ENCODE assay signal across 13 cellular contexts in genomic region chr20:64109831-64110391, GRCh38. TPM values are rescaled to one million over a fixed set of nuclear protein-coding genes. Genes with fewer than 3 reads are reported as not detected.
DNase-seq lines count a peak whose midpoint lies in the region; ATAC-seq and TF ChIP-seq lines count a peak whose summit lies in the region.
"Had no signal": no experiment of that assay in that cellular context is flagged by ENCODE, and none has a peak within 500 bp of the region (broad histone marks: within the 10 kb centered on the region; RNA-seq: fewer than 3 reads in every experiment).

No MANE protein-coding gene starts in this region.

- DNase-seq in Right ventricle myocardium superior (peak; percentile 21), left cardiac atrium (no peak), lower lobe of right lung (peak; percentile 20), upper lobe of right lung (peak; percentile 63)
- DNase-seq: activated naive CD8-positive, alpha-beta T cell treated with anti-CD3 and anti-CD28 coated beads, Interleukin-2, amount 50 U/mL, for 24 hours; DND-41; MG63; NCI-H2081; SHP77 treated with DMSO at 0.1 percent for 48 hours had no signal

- TF ChIP-seq CTCF in lower lobe of right lung (IDR thresholded peaks at IDR 0.05) (no peak), upper lobe of right lung (IDR thresholded peaks at IDR 0.05) (no peak)

- H3K36me3 ChIP-seq in lower lobe of right lung (no peaks in the 10 kb centered on the region), upper lobe of right lung (no peaks in the 10 kb centered on the region)
- H3K36me3 ChIP-seq: gastroesophageal sphincter, MG63 had no signal

- no peak overlapping the region for H3K4me3 ChIP-seq in lower lobe of right lung
- H3K4me3 ChIP-seq in upper lobe of right lung, result no peak overlapping the region
- H3K4me3 ChIP-seq: gastroesophageal sphincter, MG63 had no signal

- H3K27me3 ChIP-seq in lower lobe of right lung (ENCODE audit: low read depth), result no peaks in the 10 kb centered on the region
- no peaks in the 10 kb centered on the region for H3K27me3 ChIP-seq in upper lobe of right lung
- H3K27me3 ChIP-seq: MG63 had no signal

- H3K4me3 Mint-ChIP-seq in stimulated activated memory B cell treated with anti-CD40 and anti-IgM and Interleukin-4, amounts not matched to agents 10 μg/mL and 1 μg/mL and 100 μg/mL, for 72 hours, result no peak overlapping the region
- H3K4me3 Mint-ChIP-seq: activated naive CD8-positive, alpha-beta T cell treated with anti-CD3 and anti-CD28 coated beads, Interleukin-2, amount 50 U/mL, for 24 hours; B cell had no signal

- no peaks in the 10 kb centered on the region for H3K4me1 ChIP-seq in lower lobe of right lung
- no peaks in the 10 kb centered on the region for H3K4me1 ChIP-seq in upper lobe of right lung
- H3K4me1 ChIP-seq: gastroesophageal sphincter had no signal

- peaks cover 55% of the 10 kb centered on the region for H3K4me1 Mint-ChIP-seq in stimulated activated memory B cell treated with anti-CD40 and anti-IgM and Interleukin-4, amounts not matched to agents 10 μg/mL and 1 μg/mL and 100 μg/mL, for 72 hours

- H3K27me3 Mint-ChIP-seq in stimulated activated memory B cell treated with anti-CD40 and anti-IgM and Interleukin-4, amounts not matched to agents 10 μg/mL and 1 μg/mL and 100 μg/mL, for 72 hours, result no peaks in the 10 kb centered on the region
- H3K27me3 Mint-ChIP-seq: activated naive CD8-positive, alpha-beta T cell treated with anti-CD3 and anti-CD28 coated beads, Interleukin-2, amount 50 U/mL, for 24 hours; B cell had no signal

- no peaks in the 10 kb centered on the region for H3K36me3 Mint-ChIP-seq in stimulated activated memory B cell treated with anti-CD40 and anti-IgM and Interleukin-4, amounts not matched to agents 10 μg/mL and 1 μg/mL and 100 μg/mL, for 72 hours

- H3K27ac ChIP-seq in lower lobe of right lung (no peak overlapping the region), upper lobe of right lung (no peak overlapping the region)
- H3K27ac ChIP-seq: gastroesophageal sphincter had no signal

- H3K9me3 ChIP-seq in lower lobe of right lung, result no peaks in the 10 kb centered on the region
- no peaks in the 10 kb centered on the region for H3K9me3 ChIP-seq in upper lobe of right lung
- H3K9me3 ChIP-seq: gastroesophageal sphincter, MG63 had no signal

- no peaks in the 10 kb centered on the region for H3K9me3 Mint-ChIP-seq in stimulated activated memory B cell treated with anti-CD40 and anti-IgM and Interleukin-4, amounts not matched to agents 10 μg/mL and 1 μg/mL and 100 μg/mL, for 72 hours
- H3K9me3 Mint-ChIP-seq: activated naive CD8-positive, alpha-beta T cell treated with anti-CD3 and anti-CD28 coated beads, Interleukin-2, amount 50 U/mL, for 24 hours had no signal

- intact Hi-C loops in Right ventricle myocardium superior (cut with DNase I) (loop anchor here (10.0 kb wide), 1 partner anchor 65 kb away; the partner anchor contains the start of gene SOX18), left cardiac atrium (cut with DNase I) (no loop called here), lower lobe of right lung (cut with DNase I) (no loop called here), upper lobe of right lung (cut with DNase I) (no loop called here)

- no peak for ATAC-seq in Right ventricle myocardium superior (ENCODE audit: poor library complexity)
- no peak for ATAC-seq in left cardiac atrium
- ATAC-seq in lower lobe of right lung, result no peak
- ATAC-seq in upper lobe of right lung, result no peak
- ATAC-seq in GM18907 (IDR thresholded peaks at IDR 0.05; ENCODE audit: unreplicated experiment), result no peak
- ATAC-seq in stimulated activated memory B cell treated with anti-CD40 and anti-IgM and Interleukin-4, amounts not matched to agents 10 μg/mL and 1 μg/mL and 100 μg/mL, for 72 hours, result no peak
- ATAC-seq: activated naive CD8-positive, alpha-beta T cell treated with anti-CD3 and anti-CD28 coated beads, Interleukin-2, amount 50 U/mL, for 24 hours; gastroesophageal sphincter had no signal

- no peak overlapping the region for H3K27ac Mint-ChIP-seq in stimulated activated memory B cell treated with anti-CD40 and anti-IgM and Interleukin-4, amounts not matched to agents 10 μg/mL and 1 μg/mL and 100 μg/mL, for 72 hours
- H3K27ac Mint-ChIP-seq: activated naive CD8-positive, alpha-beta T cell treated with anti-CD3 and anti-CD28 coated beads, Interleukin-2, amount 50 U/mL, for 24 hours; B cell had no signal

RNA-seq across cellular contexts. Expression of gene NPBWR2, which starts 2.5 kb away (rescaled TPM):
- total RNA-seq in Right ventricle myocardium superior (not detected), left cardiac atrium (not detected), lower lobe of right lung (not detected), upper lobe of right lung (not detected)
- total RNA-seq: B cell, gastroesophageal sphincter had no signal

RNA-seq across cellular contexts. Expression of gene LKAAEAR1, which starts 25.7 kb away (rescaled TPM):
- total RNA-seq in Right ventricle myocardium superior, result not detected
- total RNA-seq in left cardiac atrium, result under 1 TPM in 1 of 2 donors, not detected in 1; 0.41 TPM
- 0.97 TPM for total RNA-seq in lower lobe of right lung
- not detected for total RNA-seq in upper lobe of right lung

RNA-seq across cellular contexts. Expression of gene OPRL1, which starts 30.0 kb away (rescaled TPM):
- total RNA-seq in Right ventricle myocardium superior, result 0.75 TPM
- under 1 TPM; 0.71 to 0.97 TPM for total RNA-seq in left cardiac atrium
- 2.6 TPM for total RNA-seq in lower lobe of right lung
- 1.9 TPM for total RNA-seq in upper lobe of right lung

RNA-seq across cellular contexts. Expression of gene RGS19, which starts 30.6 kb away (rescaled TPM):
- total RNA-seq in Right ventricle myocardium superior (6.7 TPM), left cardiac atrium (1 to 10 TPM; 9.7 to 10.0 TPM), lower lobe of right lung (57.5 TPM), upper lobe of right lung (40.8 TPM)

RNA-seq across cellular contexts. Expression of gene TCEA2, which starts 46.9 kb away (rescaled TPM):
- total RNA-seq in Right ventricle myocardium superior, result 34.6 TPM
- 10 to 100 TPM; 44.7 to 46.4 TPM for total RNA-seq in left cardiac atrium
- 38.8 TPM for total RNA-seq in lower lobe of right lung
- 40.2 TPM for total RNA-seq in upper lobe of right lung
